ENCODE assay signal across 25 cellular contexts in the genomic region with DNA sequence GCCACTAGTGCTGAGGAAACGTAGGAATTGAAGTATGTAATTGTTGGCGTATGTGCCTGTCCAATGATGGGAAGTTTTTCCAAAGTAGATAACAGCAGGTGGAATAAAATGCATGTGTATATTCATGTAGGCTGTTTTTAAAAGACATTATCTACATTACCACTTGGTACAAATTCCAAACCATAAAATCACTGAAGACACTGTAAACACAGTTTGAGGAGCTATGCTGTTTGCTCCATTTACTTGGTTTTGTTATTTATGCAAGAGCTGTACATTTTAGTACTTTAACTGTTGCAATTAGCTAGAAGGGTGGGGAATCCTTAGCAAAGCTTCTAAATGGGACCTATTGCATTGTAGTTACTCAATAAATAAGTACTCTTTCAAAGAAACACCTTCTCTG.
"Had no signal": no experiment of that assay in that cellular context is flagged by ENCODE, and none has a peak within 500 bp of the region (broad histone marks: within the 10 kb centered on the region; RNA-seq: fewer than 3 reads in every experiment).

No MANE protein-coding gene starts in this region.

- H3K27ac ChIP-seq: neural progenitor cell, ovary, parathyroid adenoma, psoas muscle, right lobe of liver, sigmoid colon, stomach, thoracic aorta, thyroid gland, tibial nerve, upper lobe of left lung, vagina had no signal

- H3K4me2 ChIP-seq: neural progenitor cell had no signal

- H3K9ac ChIP-seq: neural progenitor cell, parathyroid adenoma had no signal

- H3K4me1 ChIP-seq: neural progenitor cell, parathyroid adenoma, psoas muscle, right lobe of liver, sigmoid colon, stomach, thyroid gland, upper lobe of left lung, vagina had no signal

- H3K36me3 ChIP-seq: neural progenitor cell, ovary, right lobe of liver, sigmoid colon, stomach, thoracic aorta, thyroid gland, tibial nerve, upper lobe of left lung, vagina had no signal

- FAIRE-seq: small intestine, urothelium cell line had no signal

- H3K4me3 ChIP-seq: neural progenitor cell, ovary, psoas muscle, right lobe of liver, sigmoid colon, stomach, thoracic aorta, thyroid gland, tibial nerve, upper lobe of left lung, vagina had no signal

- H3K9me3 ChIP-seq: ovary, psoas muscle, right lobe of liver, sigmoid colon, stomach, thoracic aorta, thyroid gland, tibial nerve, upper lobe of left lung, vagina had no signal

- H3K27me3 ChIP-seq: neural progenitor cell, ovary, right lobe of liver, sigmoid colon, stomach, thyroid gland, tibial nerve, upper lobe of left lung, vagina had no signal

- H2AFZ ChIP-seq: neural progenitor cell, parathyroid adenoma had no signal

- DNase-seq: natural killer cell; occipital lobe; ovary; posterior cingulate gyrus; psoas muscle; right cardiac atrium; right lobe of liver; sigmoid colon; small intestine; stimulated activated CD4-positive, alpha-beta T cell treated with anti-CD3 and anti-CD28 coated beads, Interleukin-15, amount 100 ng/mL, for 24 hours; stimulated activated CD4-positive, alpha-beta T cell treated with anti-CD3 and anti-CD28 coated beads, Interleukin-2, amount 100 ng/mL, for 24 hours; stimulated activated CD4-positive, alpha-beta T cell treated with anti-CD3 and anti-CD28 coated beads, Interleukin-2, amount 100 ng/mL, for 48 hours; stimulated activated CD4-positive, alpha-beta T cell treated with anti-CD3 and anti-CD28 coated beads, Interleukin-4, amount 100 ng/mL, for 24 hours; stimulated activated naive B cell treated with anti-CD40 and anti-IgM and Interleukin-4, amounts not matched to agents 10 μg/mL and 1 μg/mL and 100 μg/mL, for 72 hours; stimulated activated naive CD4-positive, alpha-beta T cell treated with Interleukin-2 at 50 U/mL for 16 hours; stomach; thyroid gland; trophoblast cell; upper lobe of left lung had no signal
